Comparison of ENCODE assay signal across 2 cellular contexts in genomic region chr20:39398656-39399055, GRCh38.
TF ChIP-seq lines count a peak whose summit lies in the region.

No MANE protein-coding gene starts in this region.

TF ChIP-seq in GM23338, 12 proteins besides CTCF, POLR2A, EP300 and RAD21:
- TF ChIP-seq EZH2phosphoT487 (IDR thresholded peaks at IDR 0.05; ENCODE audit: unreplicated experiment) (no peak), ZNF462 (CRISPR knock-in tag; IDR thresholded peaks at IDR 0.05) (no peak), NANOG (IDR thresholded peaks at IDR 0.05; ENCODE audit: borderline replicate concordance) (no peak), ZNF331 (CRISPR knock-in tag; IDR thresholded peaks at IDR 0.05; ENCODE audit: low read depth) (no peak), ZNF114 (CRISPR knock-in tag; IDR thresholded peaks at IDR 0.05) (no peak), POLR2AphosphoS5 (IDR thresholded peaks at IDR 0.05; ENCODE audit: low read depth) (no peak), JUNB (IDR thresholded peaks at IDR 0.05; ENCODE audit: unreplicated experiment) (no peak), REST (IDR thresholded peaks at IDR 0.05; ENCODE audit: unreplicated experiment) (no peak), EZH2 (IDR thresholded peaks at IDR 0.05; ENCODE audit: low read depth, unreplicated experiment) (no peak), ETS1 (IDR thresholded peaks at IDR 0.05) (no peak), CREB1 (CRISPR knock-in tag; IDR thresholded peaks at IDR 0.05; ENCODE audit: low read depth) (no peak), STAT1 (IDR thresholded peaks at IDR 0.05; ENCODE audit: unreplicated experiment) (no peak)

TF ChIP-seq in H1, 55 proteins besides CTCF, POLR2A, EP300 and RAD21:
- no peak for TF ChIP-seq SIX5 (IDR thresholded peaks at IDR 0.05; ENCODE audit: low read depth, low read length)
- TF ChIP-seq SIRT6 (IDR thresholded peaks at IDR 0.05; ENCODE audit: low read length) = no peak
- no peak for TF ChIP-seq GABPA (IDR thresholded peaks at IDR 0.05; ENCODE audit: borderline replicate concordance, insufficient read depth, low read length)
- TF ChIP-seq CHD2 (IDR thresholded peaks at IDR 0.05; ENCODE audit: low read length) = no peak
- no peak for TF ChIP-seq KDM4A (IDR thresholded peaks at IDR 0.05; ENCODE audit: low read depth, low read length, severe bottlenecking)
- no peak for TF ChIP-seq RBBP5 (IDR thresholded peaks at IDR 0.05; ENCODE audit: borderline replicate concordance, low read depth, low read length)
